In genomic region chr9:18699749-18700148, GRCh38 we compare ENCODE assay signal across 17 cellular contexts.
DNase-seq lines count a peak whose midpoint lies in the region; ATAC-seq and TF ChIP-seq lines count a peak whose summit lies in the region.
"Had no signal": no experiment of that assay in that cellular context is flagged by ENCODE, and none has a peak within 500 bp of the region (broad histone marks: within the 10 kb centered on the region; RNA-seq: fewer than 3 reads in every experiment).

No MANE protein-coding gene starts in this region.

- intact Hi-C loops in PC-3 (cut with micrococcal nuclease): no loop called here
- intact Hi-C loops in gastrocnemius medialis (cut with DNase I; ENCODE audit: low total_unique reads): no loop called here
- intact Hi-C loops in Right ventricle myocardium inferior (cut with DNase I): loop anchor here (10.0 kb wide), 1 partner anchor 95 kb away; no protein-coding TSS in a partner anchor

- no peak for ATAC-seq in PC-3
- peak; percentile 63 to 68 for ATAC-seq in gastrocnemius medialis
- ATAC-seq in Right ventricle myocardium inferior: no peak
- ATAC-seq: GM23338, HepG2 had no signal

- no peak overlapping the region for H3K9ac ChIP-seq in PC-3 (ENCODE audit: low read length)

- no peak overlapping the region for H3K27ac ChIP-seq in PC-3 (ENCODE audit: low read length)
- no peak overlapping the region for H3K27ac ChIP-seq in gastrocnemius medialis

- BruUV-seq in PC-3 (replicated peaks; lab: Mats Ljungman, UMichigan): no TSS peak

- no peak overlapping the region for H2AFZ ChIP-seq in PC-3 (ENCODE audit: low read length)
- H2AFZ ChIP-seq: GM23338 had no signal

- no peak overlapping the region for H3K4me3 ChIP-seq in AG10803 (ENCODE audit: low read length)
- no peak overlapping the region for H3K4me3 ChIP-seq in PC-3 (ENCODE audit: low read length)
- H3K4me3 ChIP-seq in gastrocnemius medialis: no peak overlapping the region
- H3K4me3 ChIP-seq: GM23338 had no signal

- H3K36me3 ChIP-seq in PC-3 (ENCODE audit: low read depth, low read length): no peaks in the 10 kb centered on the region
- H3K36me3 ChIP-seq in gastrocnemius medialis: no peaks in the 10 kb centered on the region

- no peaks in the 10 kb centered on the region for H4K20me1 ChIP-seq in PC-3 (ENCODE audit: low read length)

- H3K27me3 ChIP-seq in PC-3 (ENCODE audit: low read length) (no peaks in the 10 kb centered on the region), gastrocnemius medialis (no peaks in the 10 kb centered on the region)

- POLR2A ChIA-PET in PC-3 (lab: Charles Lee; ENCODE audit: unreplicated experiment): no interaction called here

- TF ChIP-seq CTCF in AG10803 (conservative IDR thresholded peaks at IDR 0.05; ENCODE audit: low read length): no peak
- no peak for TF ChIP-seq CTCF in PC-3 (conservative IDR thresholded peaks at IDR 0.05; ENCODE audit: low read depth, low read length)
- TF ChIP-seq CTCF in gastrocnemius medialis (IDR thresholded peaks at IDR 0.05 in 4 of 5, conservative IDR thresholded peaks at IDR 0.05 in 1 of 5): no peak

- in situ Hi-C loops in gastrocnemius medialis (cut with MboI; ENCODE audit: low sequenced_read_pairs in 4 of 4): no loop called here

- H3K4me1 ChIP-seq in PC-3 (ENCODE audit: insufficient read depth, low read length) (no peaks in the 10 kb centered on the region), gastrocnemius medialis (no peaks in the 10 kb centered on the region)

- H3K4me2 ChIP-seq in PC-3 (ENCODE audit: low read length): no peak overlapping the region
- H3K4me2 ChIP-seq: GM23338 had no signal

- no peaks in the 10 kb centered on the region for H3F3A ChIP-seq in PC-3 (ENCODE audit: low read length, unreplicated experiment)

- H3K9me3 ChIP-seq in PC-3 (ENCODE audit: low read length) (no peaks in the 10 kb centered on the region), gastrocnemius medialis (no peaks in the 10 kb centered on the region)

- H3K79me2 ChIP-seq in PC-3 (ENCODE audit: low read length): no peaks in the 10 kb centered on the region

- H3K9me2 ChIP-seq in PC-3 (replicated peaks; ENCODE audit: low read length): no peaks in the 10 kb centered on the region

- no peak for TF ChIP-seq POLR2A in gastrocnemius medialis (IDR thresholded peaks at IDR 0.05)

- CTCF ChIA-PET in PC-3 (lab: Charles Lee): no interaction called here

- DNase-seq in AG10803 (ENCODE audit: low read depth) (peak; percentile 56), PC-3 (peak; percentile 1), fibroblast of gingiva (ENCODE audit: low read depth) (peak; percentile 63), gastrocnemius medialis (no peak), Right ventricle myocardium inferior (ENCODE audit: missing footprints) (no peak), GOT3 (lab: John Stamatoyannopoulos, UW) (no peak), LoVo (ENCODE audit: low spot score) (no peak), NCI-H2029 treated with DMSO at 0.1 percent for 48 hours (lab: John Stamatoyannopoulos, UW) (no peak)
- DNase-seq: 8988T; ACHN; C1 segment of cervical spinal cord; Calu3; CD4-positive, alpha-beta T cell; DMS79; H9 had no signal

Comparison
In these comparisons a context has a peak if more than half of its experiments do, and no peak if none do; other contexts are left out.
1. DNase-seq: peak in AG10803 (single experiment), PC-3 (single experiment) and fibroblast of gingiva (single experiment); none in gastrocnemius medialis (0 of 2), Right ventricle myocardium inferior (single experiment), GOT3 (single experiment), LoVo (single experiment) and NCI-H2029 treated with DMSO at 0.1 percent for 48 hours (single experiment).
2. ATAC-seq: peak in gastrocnemius medialis (2 of 2); none in PC-3 (single experiment) and Right ventricle myocardium inferior (single experiment).